Comparison of ENCODE assay signal across 9 cellular contexts in the genomic region with DNA sequence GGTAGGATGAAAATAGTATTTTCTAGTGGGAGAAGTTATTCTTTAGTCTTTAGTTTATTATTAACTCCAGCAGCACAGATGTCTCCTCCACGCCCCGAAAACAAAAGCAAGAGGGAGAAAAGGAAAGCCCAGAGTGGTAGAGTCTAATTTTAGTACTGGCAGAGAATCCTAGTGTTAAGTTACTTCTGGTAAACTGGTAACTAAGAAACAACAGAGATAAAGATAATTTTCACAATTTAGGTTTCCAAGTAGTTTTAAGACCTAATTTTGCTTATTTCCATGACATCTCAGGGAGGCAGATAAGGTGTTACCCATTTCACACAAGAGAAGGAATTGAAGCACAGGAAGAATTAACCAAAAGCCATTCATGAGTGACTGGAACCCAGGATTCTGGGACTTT. TPM values are rescaled to one million over a fixed set of nuclear protein-coding genes. Genes with fewer than 3 reads are reported as not detected.
DNase-seq lines count a peak whose midpoint lies in the region; FAIRE-seq and TF ChIP-seq lines count a peak whose summit lies in the region.
"Had no signal": no experiment of that assay in that cellular context is flagged by ENCODE, and none has a peak within 500 bp of the region (broad histone marks: within the 10 kb centered on the region; RNA-seq: fewer than 3 reads in every experiment).

No MANE protein-coding gene starts in this region.

- H3K27ac Mint-ChIP-seq in Calu3 (ENCODE audit: unreplicated experiment) = peak overlapping the region; percentile 75

- H3K4me1 ChIP-seq in SJCRH30 (peaks cover 40% of the 10 kb centered on the region), cardiac muscle cell (ENCODE audit: low read depth) (peaks cover 16% of the 10 kb centered on the region), prostate gland (replicated peaks) (peaks cover 20% of the 10 kb centered on the region)

- TF ChIP-seq CTCF in Calu3 (IDR thresholded peaks at IDR 0.05; ENCODE audit: unreplicated experiment) (no peak), cardiac muscle cell (IDR thresholded peaks at IDR 0.05; ENCODE audit: low read depth, low read length) (no peak), prostate gland (IDR thresholded peaks at IDR 0.05) (no peak)

- WGBS in prostate gland = 9% methylated on average over 2 of the region's 2 CpGs

- DNase-seq in Calu3 (no peak), SJCRH30 (peak in 1 of 2 experiments; percentile 46), cardiac muscle cell (ENCODE audit: low read depth in 1 of 2, low spot score in 1 of 2) (peak in 1 of 2 donors; percentile 64), prostate gland (ENCODE audit: low spot score) (no peak), middle frontal gyrus (ENCODE audit: extremely low spot score, low spot score) (no peak), RCC 7860 (ENCODE audit: low spot score) (no peak), GDM1 (lab: John Stamatoyannopoulos, UW) (no peak), cortex of kidney (lab: John Stamatoyannopoulos, UW) (no peak)
- DNase-seq: GF-D8 had no signal

- no peak for FAIRE-seq in RCC 7860 (lab: Jason Lieb, UNC)

- no peaks in the 10 kb centered on the region for H3K27me3 Mint-ChIP-seq in Calu3 (ENCODE audit: unreplicated experiment)

- no peak for TF ChIP-seq POLR2A in prostate gland (IDR thresholded peaks at IDR 0.05)

- H3K4me3 ChIP-seq in SJCRH30 (peak overlapping the region; percentile 26), cardiac muscle cell (no peak overlapping the region), prostate gland (no peak overlapping the region)

- peak overlapping the region; percentile 32 for H3K4me3 Mint-ChIP-seq in Calu3 (ENCODE audit: low read depth, unreplicated experiment)

- peak overlapping the region; percentile 80 for H3K27ac ChIP-seq in SJCRH30
- peak overlapping the region; percentile 67 for H3K27ac ChIP-seq in cardiac muscle cell
- peak overlapping the region; percentile 88 to 89 for H3K27ac ChIP-seq in prostate gland

- intact Hi-C loops in Calu3 (cut with micrococcal nuclease; ENCODE audit: unreplicated experiment) (no loop called here), prostate gland (cut with DNase I) (no loop called here)

- H3K9me3 Mint-ChIP-seq in Calu3 (ENCODE audit: low read depth, unreplicated experiment) = no peaks in the 10 kb centered on the region

- H3K9me3 ChIP-seq in SJCRH30 (replicated peaks) (no peaks in the 10 kb centered on the region), cardiac muscle cell (ENCODE audit: low read depth) (no peaks in the 10 kb centered on the region), prostate gland (no peaks in the 10 kb centered on the region)

- CTCF ChIA-PET in Calu3 (lab: Charles Lee) = interaction anchor here (0.6 to 1.5 kb wide), 2 partner anchors 121 to 357 kb away, joined by 3 read pairs; no protein-coding TSS in a partner anchor

- H3K4me1 Mint-ChIP-seq in Calu3 (ENCODE audit: low read depth, unreplicated experiment) = peaks cover 21% of the 10 kb centered on the region

- no TSS peak for BruUV-seq in Calu3 (replicated peaks; lab: Mats Ljungman, UMichigan)

- H3K27me3 ChIP-seq in SJCRH30 (no peaks in the 10 kb centered on the region), cardiac muscle cell (no peaks in the 10 kb centered on the region), prostate gland (replicated peaks; ENCODE audit: insufficient read depth) (no peaks in the 10 kb centered on the region)

- peaks cover 6% of the 10 kb centered on the region for H3K36me3 Mint-ChIP-seq in Calu3 (ENCODE audit: insufficient read depth, unreplicated experiment)

- H3K36me3 ChIP-seq in SJCRH30 (peaks cover 17% of the 10 kb centered on the region), cardiac muscle cell (peaks cover 4% of the 10 kb centered on the region), prostate gland (no peaks in the 10 kb centered on the region)

RNA-seq across cellular contexts. Expression of gene ATP5MC2, which starts 16.3 kb away (rescaled TPM):
- 169 and 173 TPM in 2 replicates for total RNA-seq in Calu3 (2022)
- total RNA-seq in SJCRH30 (2014; rRNA removed; shearing (Covaris generic)) = 433 and 480 TPM in 2 replicates
- 703 and 923 TPM in 2 replicates for total RNA-seq in cardiac muscle cell
- 703 and 802 TPM in 2 replicates for polyA plus RNA-seq in cardiac muscle cell
- total RNA-seq in prostate gland = 100 to 1,000 TPM; 419 to 728 TPM

RNA-seq across cellular contexts. Expression of gene ATF7, which starts 33.4 kb away (rescaled TPM):
- total RNA-seq in Calu3 (2022) = 18.0 and 24.9 TPM in 2 replicates
- total RNA-seq in SJCRH30 (2014; rRNA removed; shearing (Covaris generic)) = 9.9 and 13.3 TPM in 2 replicates
- total RNA-seq in cardiac muscle cell = 8.7 and 9.1 TPM in 2 replicates
- 13.8 and 17.8 TPM in 2 replicates for polyA plus RNA-seq in cardiac muscle cell
- total RNA-seq in prostate gland = 10 to 100 TPM; 37.9 to 46.7 TPM
